8 cellular contexts compared by ENCODE assay signal in the genomic region with DNA sequence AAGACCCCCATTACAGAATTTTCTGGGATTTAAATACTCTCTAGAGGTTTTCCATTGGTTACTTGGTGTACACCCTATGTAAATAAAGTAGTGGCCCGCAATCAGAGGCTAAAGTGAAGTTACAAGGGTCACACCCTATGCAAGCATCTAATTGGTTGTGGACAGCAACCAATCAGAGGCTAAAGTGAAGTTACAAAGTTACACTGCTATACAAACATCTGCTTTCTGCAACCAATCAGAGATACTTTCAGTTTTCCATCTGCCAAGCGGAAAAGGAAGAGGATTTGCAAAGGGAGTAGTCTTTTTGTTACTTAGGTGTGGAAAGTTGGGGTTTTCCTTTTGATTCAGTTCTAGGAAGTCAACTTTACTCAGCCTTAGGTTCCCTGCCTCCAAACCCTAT. TPM values are rescaled to one million over a fixed set of nuclear protein-coding genes. Genes with fewer than 3 reads are reported as not detected.
DNase-seq lines count a peak whose midpoint lies in the region; ATAC-seq and TF ChIP-seq lines count a peak whose summit lies in the region.

No MANE protein-coding gene starts in this region.

- no peaks in the 10 kb centered on the region for H3K36me3 Mint-ChIP-seq in CD14-positive monocyte
- peaks cover 13% of the 10 kb centered on the region for H3K36me3 Mint-ChIP-seq in central memory CD8-positive, alpha-beta T cell (ENCODE audit: insufficient read depth)

- H3K9me3 Mint-ChIP-seq in CD14-positive monocyte = peaks cover 0 to 12% (median 0%) of the 10 kb centered on the region in 7 donors
- H3K9me3 Mint-ChIP-seq in central memory CD8-positive, alpha-beta T cell = no peaks in the 10 kb centered on the region

- H3K27me3 Mint-ChIP-seq in CD14-positive monocyte (ENCODE audit: low read depth in 3 of 3) = peaks cover 0 to 3% (median 0%) of the 10 kb centered on the region in 3 donors
- no peaks in the 10 kb centered on the region for H3K27me3 Mint-ChIP-seq in central memory CD8-positive, alpha-beta T cell

- H3K27ac Mint-ChIP-seq in CD14-positive monocyte = peak overlapping the region in 6 of 7 donors; percentile 50 to 79 (median 68)
- H3K27ac Mint-ChIP-seq in central memory CD8-positive, alpha-beta T cell (ENCODE audit: low read depth) = peak overlapping the region; percentile 100

- peaks cover 24% of the 10 kb centered on the region for H3K4me1 Mint-ChIP-seq in CD14-positive monocyte
- H3K4me1 Mint-ChIP-seq in central memory CD8-positive, alpha-beta T cell = peaks cover 12% of the 10 kb centered on the region

- no peak for DNase-seq in CD14-positive monocyte (ENCODE audit: low spot score)
- peak; percentile 25 for DNase-seq in KG1 (lab: John Stamatoyannopoulos, UW)
- DNase-seq in central memory CD8-positive, alpha-beta T cell (ENCODE audit: low spot score in 2 of 2) = no peak
- DNase-seq in stimulated activated CD4-positive, alpha-beta T cell treated with anti-CD3 and anti-CD28 coated beads, Interleukin-2, amount 100 ng/mL, for 24 hours = no peak
- no peak for DNase-seq in germinal center (ENCODE audit: low spot score)
- DNase-seq in NCI-H526 (lab: John Stamatoyannopoulos, UW) = no peak
- DNase-seq in UCSD-AML1 (lab: John Stamatoyannopoulos, UW; ENCODE audit: unreplicated experiment) = no peak

- intact Hi-C loops in CD14-positive monocyte (cut with micrococcal nuclease) = loop anchor here in 1 of 2 donors (5.0 kb wide), 1 partner anchor 109 kb away; a partner anchor contains a TSS

- TF ChIP-seq CTCF in CD14-positive monocyte (IDR thresholded peaks at IDR 0.05) = no peak

- H3K4me1 ChIP-seq in mononuclear cell (ENCODE audit: insufficient read depth, low read length) = peaks cover 33% of the 10 kb centered on the region

- peak overlapping the region; percentile 25 for H3K4me3 ChIP-seq in mononuclear cell (ENCODE audit: low read length)

- peak overlapping the region; percentile 56 to 82 for H3K4me3 Mint-ChIP-seq in CD14-positive monocyte
- peak overlapping the region; percentile 66 for H3K4me3 Mint-ChIP-seq in central memory CD8-positive, alpha-beta T cell

- no peaks in the 10 kb centered on the region for H3K9me3 ChIP-seq in mononuclear cell (ENCODE audit: low read depth, low read length)

- ATAC-seq in central memory CD8-positive, alpha-beta T cell (replicated peaks; ENCODE audit: extremely low read depth, poor library complexity, severe bottlenecking) = no peak

- H3K27me3 ChIP-seq in mononuclear cell (ENCODE audit: insufficient read depth, low read length) = no peaks in the 10 kb centered on the region

RNA-seq across cellular contexts. Expression of a gene that starts 2.0 kb away (rescaled TPM):
- 10 to 100 TPM in 1 of 2 donors, 1 to 10 TPM in 1; 8.6 to 17.3 TPM for polyA plus RNA-seq in CD14-positive monocyte
- total RNA-seq in mononuclear cell = 46.6 TPM
